28 cellular contexts compared by ENCODE assay signal in the genomic region with DNA sequence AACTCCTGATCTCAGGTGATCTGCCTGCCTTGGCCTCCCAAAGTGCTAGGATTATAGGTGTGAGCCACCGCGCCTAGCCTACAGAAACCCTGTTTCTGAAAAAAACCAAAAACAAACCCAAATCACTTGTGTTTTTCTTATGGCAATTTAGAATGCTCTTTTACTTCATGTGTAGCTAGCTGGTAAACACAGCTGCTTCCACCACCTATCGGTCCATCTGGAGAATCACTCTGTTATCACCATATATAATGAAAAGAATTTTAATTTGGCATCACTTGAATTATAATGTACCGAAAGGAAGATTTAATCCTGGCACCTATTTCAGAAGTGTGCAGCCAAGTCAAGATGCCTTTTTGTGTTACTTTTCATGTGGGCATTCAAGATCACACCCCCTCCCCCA.
"Had no signal": no experiment of that assay in that cellular context is flagged by ENCODE, and none has a peak within 500 bp of the region (broad histone marks: within the 10 kb centered on the region; RNA-seq: fewer than 3 reads in every experiment).

No MANE protein-coding gene starts in this region.

- H3K36me3 ChIP-seq: ovary, transverse colon, uterus had no signal

- H3K4me3 Mint-ChIP-seq: immature natural killer cell; memory B cell; naive B cell; natural killer cell treated with Interleukin-12 subunit alpha and Interleukin-12 subunit beta and Interleukin-15 and Interleukin-18, amount 100 ng/mL, for 72 hours; neural progenitor cell; stimulated activated naive CD8-positive, alpha-beta T cell treated with anti-CD3 and anti-CD28 coated beads, Interleukin-15, amount 100 ng/mL, for 72 hours had no signal

- H3K9me3 ChIP-seq: esophagus muscularis mucosa, lower lobe of right lung, ovary, psoas muscle, sigmoid colon, spleen, suprapubic skin, transverse colon, upper lobe of right lung, uterus had no signal

- DNase-seq: dermis blood vessel endothelial cell; effector memory CD4-positive, alpha-beta T cell; foreskin melanocyte; hypothalamus; immature natural killer cell; islet precursor cell; kidney glomerular epithelial cell; left ventricle myocardium superior; lower lobe of right lung; naive B cell; ovary; posterior cingulate gyrus; psoas muscle; right cardiac atrium; sigmoid colon; spleen; stimulated activated naive CD4-positive, alpha-beta T cell; stimulated activated naive CD8-positive, alpha-beta T cell treated with anti-CD3 and anti-CD28 coated beads, Interleukin-15, amount 100 ng/mL, for 72 hours; transverse colon; upper lobe of right lung; uterus had no signal

- H3K27me3 Mint-ChIP-seq: memory B cell; naive B cell; natural killer cell treated with Interleukin-12 subunit alpha and Interleukin-12 subunit beta and Interleukin-15 and Interleukin-18, amount 100 ng/mL, for 72 hours; stimulated activated naive CD8-positive, alpha-beta T cell treated with anti-CD3 and anti-CD28 coated beads, Interleukin-15, amount 100 ng/mL, for 72 hours had no signal

- H2AFZ ChIP-seq: neural progenitor cell had no signal

- ATAC-seq: left ventricle myocardium superior; lower lobe of right lung; natural killer cell treated with Interleukin-12 subunit alpha and Interleukin-12 subunit beta and Interleukin-15 and Interleukin-18, amount 100 ng/mL, for 72 hours; psoas muscle; right cardiac atrium; stimulated activated naive CD8-positive, alpha-beta T cell treated with anti-CD3 and anti-CD28 coated beads, Interleukin-15, amount 100 ng/mL, for 72 hours; upper lobe of right lung had no signal

- H3K4me1 Mint-ChIP-seq: memory B cell, neural progenitor cell had no signal

- H3K27ac ChIP-seq: coronary artery, lower lobe of right lung, neural progenitor cell, ovary, spleen, suprapubic skin, transverse colon, upper lobe of right lung, uterus had no signal

- H3K27me3 ChIP-seq: esophagus muscularis mucosa, neural progenitor cell, ovary, sigmoid colon, spleen, suprapubic skin, transverse colon, upper lobe of right lung, uterus had no signal

- H3K4me2 ChIP-seq: neural progenitor cell had no signal

- H3K9me3 Mint-ChIP-seq: immature natural killer cell; memory B cell; naive B cell; natural killer cell treated with Interleukin-12 subunit alpha and Interleukin-12 subunit beta and Interleukin-15 and Interleukin-18, amount 100 ng/mL, for 72 hours; neural progenitor cell; stimulated activated naive CD8-positive, alpha-beta T cell treated with anti-CD3 and anti-CD28 coated beads, Interleukin-15, amount 100 ng/mL, for 72 hours had no signal

- H3K4me1 ChIP-seq: neural progenitor cell, uterus had no signal

- H3K4me3 ChIP-seq: coronary artery, esophagus muscularis mucosa, lower lobe of right lung, neural progenitor cell, ovary, psoas muscle, sigmoid colon, skin epidermis, spleen, suprapubic skin, transverse colon, upper lobe of right lung, uterus had no signal

- H3K27ac Mint-ChIP-seq: immature natural killer cell; natural killer cell treated with Interleukin-12 subunit alpha and Interleukin-12 subunit beta and Interleukin-15 and Interleukin-18, amount 100 ng/mL, for 72 hours; neural progenitor cell; stimulated activated naive CD8-positive, alpha-beta T cell treated with anti-CD3 and anti-CD28 coated beads, Interleukin-15, amount 100 ng/mL, for 72 hours had no signal
